ENCODE assay signal across 8 cellular contexts in the genomic region with DNA sequence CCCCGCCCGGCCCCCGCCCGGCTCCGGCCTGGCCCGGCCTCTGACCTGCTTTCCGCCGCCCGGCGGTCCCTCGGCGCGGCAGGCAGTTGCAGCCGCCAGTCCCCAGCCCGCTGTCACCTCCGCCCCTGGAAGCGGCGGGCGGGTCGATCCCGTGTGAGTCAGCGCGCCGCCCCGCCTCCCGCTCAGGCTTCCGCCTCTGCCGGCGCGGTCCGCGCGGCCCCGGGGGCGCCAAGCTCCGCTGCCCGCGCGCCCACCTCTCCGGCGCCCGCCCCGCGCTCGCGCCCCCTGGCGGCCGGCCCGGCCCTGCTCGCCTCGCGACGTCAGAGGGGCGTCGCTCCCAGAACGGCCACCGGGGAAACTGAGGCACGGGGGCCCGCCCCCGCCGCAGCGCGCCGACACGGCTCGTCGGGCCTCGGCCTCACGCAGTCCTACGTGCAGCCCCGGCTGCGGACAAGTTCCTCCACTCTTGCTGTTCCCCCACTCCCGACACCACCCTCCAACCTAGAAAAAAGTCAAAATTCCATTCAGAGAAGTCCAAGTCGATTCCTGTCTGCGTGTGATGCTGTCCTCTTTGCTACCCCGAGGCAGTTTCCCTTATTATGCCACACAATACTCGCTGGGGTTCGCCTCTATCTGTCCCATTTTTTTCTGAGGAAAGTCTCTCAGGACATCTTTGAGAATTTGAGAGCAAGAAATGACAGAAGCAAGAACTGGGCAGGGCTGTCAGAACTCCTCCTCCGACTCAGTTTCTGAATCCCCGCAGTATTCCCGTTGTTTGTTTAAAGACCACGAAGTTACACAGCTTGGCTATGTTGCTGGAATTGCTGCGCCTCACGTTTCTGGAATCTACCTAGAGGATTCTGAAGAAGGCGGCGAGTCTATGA. TPM values are rescaled to one million over a fixed set of nuclear protein-coding genes. Genes with fewer than 3 reads are reported as not detected.
DNase-seq lines count a peak whose midpoint lies in the region; ATAC-seq and TF ChIP-seq lines count a peak whose summit lies in the region.

Gene DNMBP, minus strand, starts transcription at position 155 of the 884 bp plus-strand sequence. CDS start 37,823 bp downstream, outside the sequence.

- H3K4me1 ChIP-seq in BLaER1 (peaks cover 45% of the 10 kb centered on the region), endodermal cell (ENCODE audit: control insufficient read depth, insufficient read depth, low read length) (peaks cover 5% of the 10 kb centered on the region)

- H3K36me3 Mint-ChIP-seq in activated CD8-positive, alpha-beta memory T cell treated with anti-CD3 and anti-CD28 coated beads, Interleukin-2, amount 10 ng/mL, durations not matched to agents 7 days and 5 days = no peaks in the 10 kb centered on the region
- peaks cover 10% of the 10 kb centered on the region for H3K36me3 Mint-ChIP-seq in endodermal cell (ENCODE audit: low read depth)

- H3K27me3 ChIP-seq in BLaER1 = no peaks in the 10 kb centered on the region
- no peaks in the 10 kb centered on the region for H3K27me3 ChIP-seq in endodermal cell (ENCODE audit: control insufficient read depth, insufficient read depth, low read length, poor library complexity, severe bottlenecking)

- CTCF ChIA-PET in activated CD8-positive, alpha-beta memory T cell treated with anti-CD3 and anti-CD28 coated beads, Interleukin-2, amount 10 ng/mL, durations not matched to agents 7 days and 5 days (lab: Charles Lee) = interaction anchor here (0.6 to 4.4 kb wide), 27 partner anchors 8 to 526 kb away, joined by 3 to 72 read pairs (median 5); partner anchors contain the start of genes CUTC and HIF1AN

- peak; percentile 68 for TF ChIP-seq CTCF in endodermal cell (conservative IDR thresholded peaks at IDR 0.05)

- H3K36me3 ChIP-seq in BLaER1 (no peaks in the 10 kb centered on the region), endodermal cell (ENCODE audit: control insufficient read depth, insufficient read depth, low read length) (no peaks in the 10 kb centered on the region)

- peak within 1 kb of the TSS; percentile 81 for H3K4me3 Mint-ChIP-seq in activated CD8-positive, alpha-beta memory T cell treated with anti-CD3 and anti-CD28 coated beads, Interleukin-2, amount 10 ng/mL, durations not matched to agents 7 days and 5 days
- peak within 1 kb of the TSS; percentile 91 for H3K4me3 Mint-ChIP-seq in endodermal cell

- ATAC-seq in GM19023 (IDR thresholded peaks at IDR 0.05; ENCODE audit: unreplicated experiment) (peak; percentile 66), HG03175 (IDR thresholded peaks at IDR 0.05; ENCODE audit: unreplicated experiment) (peak; percentile 67)
- ATAC-seq in activated CD8-positive, alpha-beta memory T cell treated with anti-CD3 and anti-CD28 coated beads, Interleukin-2, amount 10 ng/mL, durations not matched to agents 7 days and 5 days = peak; percentile 99

- WGBS in endodermal cell (ENCODE audit: insufficient coverage in 1 of 2, insufficient read length in 1 of 2), 2 experiments = 8% methylated on average over 51 to 86 of the region's 86 CpGs

- H3K9me3 Mint-ChIP-seq in activated CD8-positive, alpha-beta memory T cell treated with anti-CD3 and anti-CD28 coated beads, Interleukin-2, amount 10 ng/mL, durations not matched to agents 7 days and 5 days (ENCODE audit: low read depth) = no peaks in the 10 kb centered on the region
- peaks cover 1% of the 10 kb centered on the region for H3K9me3 Mint-ChIP-seq in endodermal cell

- H3K27ac ChIP-seq in BLaER1 (peak within 1 kb of the TSS; percentile 70), endodermal cell (ENCODE audit: low read depth, low read length) (no peak within 1 kb of the TSS)

- H3K27me3 Mint-ChIP-seq in activated CD8-positive, alpha-beta memory T cell treated with anti-CD3 and anti-CD28 coated beads, Interleukin-2, amount 10 ng/mL, durations not matched to agents 7 days and 5 days = peaks cover 28% of the 10 kb centered on the region
- H3K27me3 Mint-ChIP-seq in endodermal cell (ENCODE audit: insufficient read depth) = peaks cover 8% of the 10 kb centered on the region

- H3K4me1 Mint-ChIP-seq in activated CD8-positive, alpha-beta memory T cell treated with anti-CD3 and anti-CD28 coated beads, Interleukin-2, amount 10 ng/mL, durations not matched to agents 7 days and 5 days = peaks cover 41% of the 10 kb centered on the region
- H3K4me1 Mint-ChIP-seq in endodermal cell = peaks cover 54% of the 10 kb centered on the region

- H3K9ac ChIP-seq in BLaER1 = peak within 1 kb of the TSS; percentile 82
- peak within 1 kb of the TSS; percentile 61 for H3K9ac ChIP-seq in endodermal cell (ENCODE audit: extremely low read depth, low read length, poor library complexity, severe bottlenecking)

- H4K20me1 ChIP-seq in BLaER1 = peaks cover 25% of the 10 kb centered on the region; the same call in 1 of the 2 replicates

- H3K4me2 ChIP-seq in BLaER1 = peak within 1 kb of the TSS; percentile 85

- peak within 1 kb of the TSS; percentile 87 for H3K4me3 ChIP-seq in BLaER1
- H3K4me3 ChIP-seq in endodermal cell (ENCODE audit: low read length) = peak within 1 kb of the TSS; percentile 99

- H3K9me3 ChIP-seq in BLaER1 (no peaks in the 10 kb centered on the region), endodermal cell (ENCODE audit: control insufficient read depth, low read length) (no peaks in the 10 kb centered on the region)

- DNase-seq in NCI-H82 (lab: John Stamatoyannopoulos, UW) (peak; percentile 88), endodermal cell (peak; percentile 93), mesenteric fat pad (ENCODE audit: low spot score) (peak; percentile 95)
- peak; percentile 87 for DNase-seq in activated CD8-positive, alpha-beta memory T cell treated with anti-CD3 and anti-CD28 coated beads, Interleukin-2, amount 10 ng/mL, durations not matched to agents 7 days and 5 days
- DNase-seq in stimulated activated CD8-positive, alpha-beta memory T cell treated with anti-CD3 and anti-CD28 coated beads, Interleukin-15, amount 100 ng/mL, for 1 hour (ENCODE audit: low read depth) = peak; percentile 53

- peak within 1 kb of the TSS; percentile 53 for H3K27ac Mint-ChIP-seq in activated CD8-positive, alpha-beta memory T cell treated with anti-CD3 and anti-CD28 coated beads, Interleukin-2, amount 10 ng/mL, durations not matched to agents 7 days and 5 days
- H3K27ac Mint-ChIP-seq in endodermal cell = peak within 1 kb of the TSS; percentile 56

RNA-seq across cellular contexts. Expression of gene DNMBP, which starts in this region (rescaled TPM):
- 1 to 10 TPM; 3.4 to 5.1 TPM for total RNA-seq in activated CD8-positive, alpha-beta memory T cell treated with anti-CD3 and anti-CD28 coated beads, Interleukin-2, amount 10 ng/mL, durations not matched to agents 7 days and 5 days
- total RNA-seq in endodermal cell (10 to 100 TPM; 45.4 to 85.4 TPM), mesenteric fat pad (19.7 TPM)
- 18.8 TPM for polyA plus RNA-seq in endodermal cell (2013, experiment 1 of 2)
- polyA plus RNA-seq in endodermal cell (2013, experiment 2 of 2) = 17.5 TPM
